ENCODE assay signal across 1 cellular context in the genomic region with DNA sequence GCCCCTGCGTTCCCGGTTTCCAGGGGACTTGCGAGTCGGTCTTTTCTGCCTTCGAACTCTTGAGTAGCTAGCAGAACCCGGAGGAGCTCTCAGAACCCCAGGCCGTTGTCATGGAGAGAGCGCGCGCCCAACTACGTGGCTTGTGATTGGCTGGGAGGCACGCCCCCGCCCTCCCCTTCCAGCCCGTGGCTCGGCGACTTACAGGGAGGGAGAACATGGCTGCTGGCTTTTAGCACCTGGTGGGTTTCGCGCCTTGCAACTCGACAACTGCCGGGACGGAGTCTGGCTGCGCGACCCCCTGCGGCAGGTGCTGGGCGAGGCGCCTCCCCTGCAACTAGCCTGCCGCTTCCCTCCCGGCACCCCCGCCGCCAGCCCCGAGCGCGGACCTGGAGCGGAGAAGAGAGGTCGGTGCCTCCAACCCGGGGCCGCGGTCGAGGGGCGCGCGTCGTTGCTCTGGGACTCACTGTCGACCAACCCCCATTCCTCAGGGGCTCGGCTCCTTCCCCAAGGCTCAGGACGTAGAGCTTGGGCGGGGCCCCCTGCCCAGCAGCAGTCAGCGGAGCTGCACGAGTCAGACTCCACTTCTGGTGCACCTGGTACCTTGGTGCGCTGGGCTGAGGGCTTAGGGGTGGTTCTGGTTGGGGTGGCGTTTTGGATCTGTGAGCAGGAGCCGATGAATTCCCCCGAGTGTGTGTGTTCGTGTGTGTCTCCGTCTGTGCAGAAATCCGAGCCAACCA.
A peak's percentile ranks its signal among the peaks of the same experiment; 100 is the strongest.
TF ChIP-seq lines count a peak whose summit lies in the region.

No MANE protein-coding gene starts in this region.

TF ChIP-seq in IMR-90, 13 proteins besides CTCF, POLR2A, EP300 and RAD21:
- TF ChIP-seq, protein P1, sequence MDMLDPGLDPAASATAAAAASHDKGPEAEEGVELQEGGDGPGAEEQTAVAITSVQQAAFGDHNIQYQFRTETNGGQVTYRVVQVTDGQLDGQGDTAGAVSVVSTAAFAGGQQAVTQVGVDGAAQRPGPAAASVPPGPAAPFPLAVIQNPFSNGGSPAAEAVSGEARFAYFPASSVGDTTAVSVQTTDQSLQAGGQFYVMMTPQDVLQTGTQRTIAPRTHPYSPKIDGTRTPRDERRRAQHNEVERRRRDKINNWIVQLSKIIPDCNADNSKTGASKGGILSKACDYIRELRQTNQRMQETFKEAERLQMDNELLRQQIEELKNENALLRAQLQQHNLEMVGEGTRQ (IDR thresholded peaks at IDR 0.05; ENCODE audit: low read depth, low read length), result no peak
- TF ChIP-seq MXI1 (IDR thresholded peaks at IDR 0.05; ENCODE audit: borderline replicate concordance, low read depth, low read length), result peak; percentile 73; the same call in 1 of the 2 replicates
- TF ChIP-seq MAZ (IDR thresholded peaks at IDR 0.05; ENCODE audit: borderline replicate concordance, low read depth, low read length), result peak; percentile 78; the same call in 1 of the 2 replicates
TF ChIP-seq in IMR-90: peak in this region for 2.
